In the genomic region with DNA sequence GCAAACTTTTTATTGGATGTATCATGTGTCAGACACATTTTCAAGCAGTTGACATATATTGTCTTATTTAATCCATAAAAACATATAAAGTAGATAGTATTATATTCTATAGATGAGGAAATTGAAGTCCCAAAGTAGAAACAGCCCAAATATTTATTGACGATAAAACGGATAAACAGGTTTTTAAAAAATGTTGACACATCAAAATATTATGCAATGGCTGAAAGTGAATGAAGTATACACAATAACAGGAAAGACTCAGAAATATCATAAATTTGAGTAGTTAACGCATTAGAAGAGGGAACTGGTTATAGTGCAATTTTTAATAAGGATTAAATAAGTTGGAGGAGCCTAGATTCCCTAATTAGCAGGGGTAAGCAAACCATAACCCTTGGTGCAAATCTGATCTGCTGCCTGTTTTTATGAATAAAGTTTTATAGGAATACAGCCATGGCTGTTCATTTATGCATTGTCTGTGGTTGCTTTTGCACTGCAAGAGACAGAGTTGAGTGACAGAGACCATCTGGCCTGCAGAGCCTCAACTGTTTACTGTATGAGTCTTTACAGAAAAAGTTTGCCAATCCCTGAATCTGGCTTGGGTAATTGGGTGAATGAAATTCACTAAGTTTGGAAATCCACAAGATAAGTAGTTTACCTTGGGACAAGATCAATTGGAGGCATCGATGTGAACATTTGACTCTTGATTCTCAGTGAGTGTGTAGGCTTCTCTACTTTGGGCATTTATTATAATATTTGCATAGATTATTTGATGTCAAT, we compare ENCODE assay signal across 1 cellular context.
TF ChIP-seq lines count a peak whose summit lies in the region.

No MANE protein-coding gene starts in this region.

TF ChIP-seq in K562, 482 proteins besides CTCF, POLR2A, EP300 and RAD21 (continued from another document):
- TF ChIP-seq, protein P1, sequence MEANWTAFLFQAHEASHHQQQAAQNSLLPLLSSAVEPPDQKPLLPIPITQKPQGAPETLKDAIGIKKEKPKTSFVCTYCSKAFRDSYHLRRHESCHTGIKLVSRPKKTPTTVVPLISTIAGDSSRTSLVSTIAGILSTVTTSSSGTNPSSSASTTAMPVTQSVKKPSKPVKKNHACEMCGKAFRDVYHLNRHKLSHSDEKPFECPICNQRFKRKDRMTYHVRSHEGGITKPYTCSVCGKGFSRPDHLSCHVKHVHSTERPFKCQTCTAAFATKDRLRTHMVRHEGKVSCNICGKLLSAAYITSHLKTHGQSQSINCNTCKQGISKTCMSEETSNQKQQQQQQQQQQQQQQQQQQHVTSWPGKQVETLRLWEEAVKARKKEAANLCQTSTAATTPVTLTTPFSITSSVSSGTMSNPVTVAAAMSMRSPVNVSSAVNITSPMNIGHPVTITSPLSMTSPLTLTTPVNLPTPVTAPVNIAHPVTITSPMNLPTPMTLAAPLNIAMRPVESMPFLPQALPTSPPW (CRISPR knock-in tag; IDR thresholded peaks at IDR 0.05): no peak
- TF ChIP-seq, protein P2, sequence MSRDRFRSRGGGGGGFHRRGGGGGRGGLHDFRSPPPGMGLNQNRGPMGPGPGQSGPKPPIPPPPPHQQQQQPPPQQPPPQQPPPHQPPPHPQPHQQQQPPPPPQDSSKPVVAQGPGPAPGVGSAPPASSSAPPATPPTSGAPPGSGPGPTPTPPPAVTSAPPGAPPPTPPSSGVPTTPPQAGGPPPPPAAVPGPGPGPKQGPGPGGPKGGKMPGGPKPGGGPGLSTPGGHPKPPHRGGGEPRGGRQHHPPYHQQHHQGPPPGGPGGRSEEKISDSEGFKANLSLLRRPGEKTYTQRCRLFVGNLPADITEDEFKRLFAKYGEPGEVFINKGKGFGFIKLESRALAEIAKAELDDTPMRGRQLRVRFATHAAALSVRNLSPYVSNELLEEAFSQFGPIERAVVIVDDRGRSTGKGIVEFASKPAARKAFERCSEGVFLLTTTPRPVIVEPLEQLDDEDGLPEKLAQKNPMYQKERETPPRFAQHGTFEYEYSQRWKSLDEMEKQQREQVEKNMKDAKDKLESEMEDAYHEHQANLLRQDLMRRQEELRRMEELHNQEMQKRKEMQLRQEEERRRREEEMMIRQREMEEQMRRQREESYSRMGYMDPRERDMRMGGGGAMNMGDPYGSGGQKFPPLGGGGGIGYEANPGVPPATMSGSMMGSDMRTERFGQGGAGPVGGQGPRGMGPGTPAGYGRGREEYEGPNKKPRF (IDR thresholded peaks at IDR 0.05; ENCODE audit: low read depth, low read length): no peak
- TF ChIP-seq, protein P3, sequence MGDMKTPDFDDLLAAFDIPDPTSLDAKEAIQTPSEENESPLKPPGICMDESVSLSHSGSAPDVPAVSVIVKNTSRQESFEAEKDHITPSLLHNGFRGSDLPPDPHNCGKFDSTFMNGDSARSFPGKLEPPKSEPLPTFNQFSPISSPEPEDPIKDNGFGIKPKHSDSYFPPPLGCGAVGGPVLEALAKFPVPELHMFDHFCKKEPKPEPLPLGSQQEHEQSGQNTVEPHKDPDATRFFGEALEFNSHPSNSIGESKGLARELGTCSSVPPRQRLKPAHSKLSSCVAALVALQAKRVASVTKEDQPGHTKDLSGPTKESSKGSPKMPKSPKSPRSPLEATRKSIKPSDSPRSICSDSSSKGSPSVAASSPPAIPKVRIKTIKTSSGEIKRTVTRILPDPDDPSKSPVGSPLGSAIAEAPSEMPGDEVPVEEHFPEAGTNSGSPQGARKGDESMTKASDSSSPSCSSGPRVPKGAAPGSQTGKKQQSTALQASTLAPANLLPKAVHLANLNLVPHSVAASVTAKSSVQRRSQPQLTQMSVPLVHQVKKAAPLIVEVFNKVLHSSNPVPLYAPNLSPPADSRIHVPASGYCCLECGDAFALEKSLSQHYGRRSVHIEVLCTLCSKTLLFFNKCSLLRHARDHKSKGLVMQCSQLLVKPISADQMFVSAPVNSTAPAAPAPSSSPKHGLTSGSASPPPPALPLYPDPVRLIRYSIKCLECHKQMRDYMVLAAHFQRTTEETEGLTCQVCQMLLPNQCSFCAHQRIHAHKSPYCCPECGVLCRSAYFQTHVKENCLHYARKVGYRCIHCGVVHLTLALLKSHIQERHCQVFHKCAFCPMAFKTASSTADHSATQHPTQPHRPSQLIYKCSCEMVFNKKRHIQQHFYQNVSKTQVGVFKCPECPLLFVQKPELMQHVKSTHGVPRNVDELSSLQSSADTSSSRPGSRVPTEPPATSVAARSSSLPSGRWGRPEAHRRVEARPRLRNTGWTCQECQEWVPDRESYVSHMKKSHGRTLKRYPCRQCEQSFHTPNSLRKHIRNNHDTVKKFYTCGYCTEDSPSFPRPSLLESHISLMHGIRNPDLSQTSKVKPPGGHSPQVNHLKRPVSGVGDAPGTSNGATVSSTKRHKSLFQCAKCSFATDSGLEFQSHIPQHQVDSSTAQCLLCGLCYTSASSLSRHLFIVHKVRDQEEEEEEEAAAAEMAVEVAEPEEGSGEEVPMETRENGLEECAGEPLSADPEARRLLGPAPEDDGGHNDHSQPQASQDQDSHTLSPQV (IDR thresholded peaks at IDR 0.05): no peak
- TF ChIP-seq ZNF589 (CRISPR knock-in tag; IDR thresholded peaks at IDR 0.05; ENCODE audit: low read depth) (no peak), HDAC3 (IDR thresholded peaks at IDR 0.05; ENCODE audit: borderline replicate concordance, partially characterized antibody) (no peak), ZNF316 (IDR thresholded peaks at IDR 0.05) (peak; percentile 87), ZBTB26 (CRISPR knock-in tag; IDR thresholded peaks at IDR 0.05) (no peak), MIER1 (IDR thresholded peaks at IDR 0.05; ENCODE audit: low read depth) (no peak), CHD1 (IDR thresholded peaks at IDR 0.05; ENCODE audit: low read length) (no peak), ZKSCAN8 (CRISPR knock-in tag; IDR thresholded peaks at IDR 0.05) (no peak), CREBBP (IDR thresholded peaks at IDR 0.05; ENCODE audit: low read depth, low read length) (no peak)
